ENCODE assay signal across 11 cellular contexts in genomic region chr5:157167219-157167621, GRCh38. TPM values are rescaled to one million over a fixed set of nuclear protein-coding genes. Genes with fewer than 3 reads are reported as not detected.
DNase-seq lines count a peak whose midpoint lies in the region; ATAC-seq lines count a peak whose summit lies in the region.
"Had no signal": no experiment of that assay in that cellular context is flagged by ENCODE, and none has a peak within 500 bp of the region (broad histone marks: within the 10 kb centered on the region; RNA-seq: fewer than 3 reads in every experiment).

No MANE protein-coding gene starts in this region.

- H3K27me3 ChIP-seq in BLaER1 treated with 17β-estradiol and CSF1 and Interleukin-3, amounts not matched to agents 10 nM and 100 nM, result no peaks in the 10 kb centered on the region

- peak overlapping the region; percentile 47 for H3K4me3 Mint-ChIP-seq in activated CD4-positive, alpha-beta memory T cell treated with anti-CD3 and anti-CD28 coated beads for 36 hours
- H3K4me3 Mint-ChIP-seq: neural crest cell had no signal

- intact Hi-C loops in activated CD4-positive, alpha-beta memory T cell treated with anti-CD3 and anti-CD28 coated beads for 36 hours (cut with micrococcal nuclease), result loop anchor here (1.0 kb wide), 1 partner anchor 8 kb away; no protein-coding TSS in a partner anchor

- H3K27me3 Mint-ChIP-seq in activated CD4-positive, alpha-beta memory T cell treated with anti-CD3 and anti-CD28 coated beads for 36 hours, result no peaks in the 10 kb centered on the region

- peak overlapping the region in 5 of 11 experiments; percentile 17 to 69 (median 45); a peak in 8 of 22 replicates for H3K27ac ChIP-seq in BLaER1 treated with 17β-estradiol and CSF1 and Interleukin-3, amounts not matched to agents 10 nM and 100 nM

- peaks cover 8% of the 10 kb centered on the region for H3K9me3 Mint-ChIP-seq in activated CD4-positive, alpha-beta memory T cell treated with anti-CD3 and anti-CD28 coated beads for 36 hours
- H3K9me3 Mint-ChIP-seq: neural crest cell had no signal

- H3K27ac Mint-ChIP-seq in activated CD4-positive, alpha-beta memory T cell treated with anti-CD3 and anti-CD28 coated beads for 36 hours, result peak overlapping the region; percentile 91

- peaks cover 16 to 58% (median 37%) of the 10 kb centered on the region in 11 experiments for H3K9me3 ChIP-seq in BLaER1 treated with 17β-estradiol and CSF1 and Interleukin-3, amounts not matched to agents 10 nM and 100 nM (replicated peaks in 1 of 11)

- ATAC-seq in GM21447 (IDR thresholded peaks at IDR 0.05; ENCODE audit: unreplicated experiment) (peak; percentile 41), GM18858 (IDR thresholded peaks at IDR 0.05; ENCODE audit: unreplicated experiment) (no peak)

- peak; percentile 42 for DNase-seq in activated CD4-positive, alpha-beta memory T cell treated with anti-CD3 and anti-CD28 coated beads for 36 hours
- DNase-seq in islet precursor cell (peak; percentile 74), NCI-H446 treated with DMSO at 0.1 percent for 48 hours (lab: John Stamatoyannopoulos, UW) (no peak), NCI-H146 (lab: John Stamatoyannopoulos, UW) (no peak), MV-4-11 (lab: John Stamatoyannopoulos, UW) (no peak)
- DNase-seq: NCI-H2081 had no signal

- CTCF ChIA-PET in activated CD4-positive, alpha-beta memory T cell treated with anti-CD3 and anti-CD28 coated beads for 36 hours (lab: Charles Lee), result interaction anchor here (0.8 to 2.7 kb wide), 13 partner anchors 8 to 145 kb away, joined by 3 to 20 read pairs (median 5); partner anchors contain the start of gene ITK

- peak overlapping the region in 4 of 11 experiments; percentile 30 to 62 (median 44); a peak in 6 of 22 replicates for H3K9ac ChIP-seq in BLaER1 treated with 17β-estradiol and CSF1 and Interleukin-3, amounts not matched to agents 10 nM and 100 nM

- peak overlapping the region in 2 of 10 experiments; percentile 9 to 22; a peak in 2 of 20 replicates for H3K4me3 ChIP-seq in BLaER1 treated with 17β-estradiol and CSF1 and Interleukin-3, amounts not matched to agents 10 nM and 100 nM

- H3K36me3 Mint-ChIP-seq in activated CD4-positive, alpha-beta memory T cell treated with anti-CD3 and anti-CD28 coated beads for 36 hours, result peaks cover 10% of the 10 kb centered on the region

- no peaks in the 10 kb centered on the region for H4K20me1 ChIP-seq in BLaER1 treated with 17β-estradiol and CSF1 and Interleukin-3, amounts not matched to agents 10 nM and 100 nM

- peaks cover 88% of the 10 kb centered on the region for H3K4me1 Mint-ChIP-seq in activated CD4-positive, alpha-beta memory T cell treated with anti-CD3 and anti-CD28 coated beads for 36 hours (ENCODE audit: low read depth)
- H3K4me1 Mint-ChIP-seq: neural crest cell had no signal

- peaks cover 0 to 14% (median 0%) of the 10 kb centered on the region in 11 experiments; a peak in 2 of 22 replicates for H3K36me3 ChIP-seq in BLaER1 treated with 17β-estradiol and CSF1 and Interleukin-3, amounts not matched to agents 10 nM and 100 nM

- H3K4me1 ChIP-seq in BLaER1 treated with 17β-estradiol and CSF1 and Interleukin-3, amounts not matched to agents 10 nM and 100 nM, result peaks cover 6 to 59% (median 37%) of the 10 kb centered on the region in 10 experiments

- peak overlapping the region in 10 of 11 experiments; percentile 5 to 84 (median 54); a peak in 18 of 22 replicates for H3K4me2 ChIP-seq in BLaER1 treated with 17β-estradiol and CSF1 and Interleukin-3, amounts not matched to agents 10 nM and 100 nM

- POLR2A ChIA-PET in activated CD4-positive, alpha-beta memory T cell treated with anti-CD3 and anti-CD28 coated beads for 36 hours (lab: Charles Lee), result interaction anchor here (0.9 to 3.5 kb wide), 18 partner anchors 9 to 377 kb away, joined by 3 to 41 read pairs (median 5); partner anchors contain the start of genes ITK and MED7

RNA-seq across cellular contexts. Expression of gene GARIN3, which starts 1.2 kb away (rescaled TPM):
- 1 to 10 TPM; 1.3 to 1.4 TPM for total RNA-seq in activated CD4-positive, alpha-beta memory T cell treated with anti-CD3 and anti-CD28 coated beads for 36 hours
- total RNA-seq: neural crest cell, SK-MEL-5 had no signal

RNA-seq across cellular contexts. Expression of gene ITK, which starts 13.4 kb away (rescaled TPM):
- total RNA-seq in activated CD4-positive, alpha-beta memory T cell treated with anti-CD3 and anti-CD28 coated beads for 36 hours, result 100 to 1,000 TPM; 236 to 240 TPM
- total RNA-seq: neural crest cell had no signal

RNA-seq across cellular contexts. Expression of gene MED7, which starts 24.6 kb away (rescaled TPM):
- total RNA-seq in activated CD4-positive, alpha-beta memory T cell treated with anti-CD3 and anti-CD28 coated beads for 36 hours, result 10 to 100 TPM; 17.2 to 19.2 TPM

RNA-seq across cellular contexts. Expression of gene HAVCR2, which starts 58.4 kb away (rescaled TPM):
- total RNA-seq in activated CD4-positive, alpha-beta memory T cell treated with anti-CD3 and anti-CD28 coated beads for 36 hours, result 10 to 100 TPM; 23.2 to 24.3 TPM
- total RNA-seq: SK-MEL-5 had no signal

Comparison
In these comparisons a context has a peak if more than half of its experiments do, and no peak if none do; other contexts are left out.
1. DNase-seq: peak in activated CD4-positive, alpha-beta memory T cell treated with anti-CD3 and anti-CD28 coated beads for 36 hours (single experiment) and islet precursor cell (single experiment); none in NCI-H446 treated with DMSO at 0.1 percent for 48 hours (single experiment), NCI-H146 (single experiment) and MV-4-11 (single experiment).